1 cellular context compared by ENCODE assay signal in the genomic region with DNA sequence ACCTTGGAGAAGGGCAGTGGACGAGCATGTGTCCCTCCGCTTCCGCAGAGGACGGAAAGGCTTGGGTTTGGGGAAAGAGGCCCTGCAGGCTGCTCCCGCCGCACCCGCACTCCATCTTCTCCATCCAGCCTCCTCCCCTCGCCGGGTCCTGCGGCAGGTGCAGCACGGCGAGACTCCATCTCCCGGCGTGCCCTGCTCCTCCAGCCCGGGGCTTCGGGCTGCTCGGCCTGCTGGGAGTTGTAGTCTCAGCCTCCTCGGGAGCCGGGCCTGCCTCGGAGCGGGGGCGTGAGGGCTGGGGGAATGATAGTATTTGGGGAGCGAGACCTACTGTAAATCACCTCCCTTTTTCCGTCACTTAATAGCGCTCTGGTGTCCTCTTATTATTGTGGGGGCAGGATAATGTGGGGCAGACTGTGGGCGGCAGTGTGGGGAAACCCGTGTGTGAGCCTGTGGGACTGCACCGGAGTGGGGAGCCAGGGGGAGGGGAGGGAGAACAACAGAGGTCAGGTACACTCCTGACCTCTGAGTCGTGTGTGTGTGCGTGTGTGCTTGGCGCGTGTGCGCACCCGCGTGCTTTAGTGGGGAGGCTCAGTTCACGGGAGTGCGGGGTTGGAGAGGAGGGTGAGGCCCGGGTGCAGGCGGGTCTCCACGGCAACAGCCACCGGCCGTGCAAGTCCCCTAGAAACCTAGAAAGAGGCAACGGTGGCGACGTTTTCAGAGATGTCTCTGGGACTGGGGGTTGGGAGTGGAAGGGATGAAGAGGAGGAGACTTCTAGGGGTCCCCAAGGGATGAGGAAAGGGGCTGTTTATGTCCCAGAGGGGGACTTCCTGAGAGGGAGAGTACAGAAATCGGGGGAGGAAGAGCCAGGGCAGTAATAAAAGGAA.
TF ChIP-seq lines count a peak whose summit lies in the region.

No MANE protein-coding gene starts in this region.

TF ChIP-seq in HepG2, 621 proteins besides CTCF, POLR2A, EP300 and RAD21 (continued from another document and continues in another):
- TF ChIP-seq, protein P1, sequence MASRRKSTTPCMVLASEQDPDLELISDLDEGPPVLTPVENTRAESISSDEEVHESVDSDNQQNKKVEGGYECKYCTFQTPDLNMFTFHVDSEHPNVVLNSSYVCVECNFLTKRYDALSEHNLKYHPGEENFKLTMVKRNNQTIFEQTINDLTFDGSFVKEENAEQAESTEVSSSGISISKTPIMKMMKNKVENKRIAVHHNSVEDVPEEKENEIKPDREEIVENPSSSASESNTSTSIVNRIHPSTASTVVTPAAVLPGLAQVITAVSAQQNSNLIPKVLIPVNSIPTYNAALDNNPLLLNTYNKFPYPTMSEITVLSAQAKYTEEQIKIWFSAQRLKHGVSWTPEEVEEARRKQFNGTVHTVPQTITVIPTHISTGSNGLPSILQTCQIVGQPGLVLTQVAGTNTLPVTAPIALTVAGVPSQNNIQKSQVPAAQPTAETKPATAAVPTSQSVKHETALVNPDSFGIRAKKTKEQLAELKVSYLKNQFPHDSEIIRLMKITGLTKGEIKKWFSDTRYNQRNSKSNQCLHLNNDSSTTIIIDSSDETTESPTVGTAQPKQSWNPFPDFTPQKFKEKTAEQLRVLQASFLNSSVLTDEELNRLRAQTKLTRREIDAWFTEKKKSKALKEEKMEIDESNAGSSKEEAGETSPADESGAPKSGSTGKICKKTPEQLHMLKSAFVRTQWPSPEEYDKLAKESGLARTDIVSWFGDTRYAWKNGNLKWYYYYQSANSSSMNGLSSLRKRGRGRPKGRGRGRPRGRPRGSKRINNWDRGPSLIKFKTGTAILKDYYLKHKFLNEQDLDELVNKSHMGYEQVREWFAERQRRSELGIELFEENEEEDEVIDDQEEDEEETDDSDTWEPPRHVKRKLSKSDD (CRISPR knock-in tag; IDR thresholded peaks at IDR 0.05; ENCODE audit: low read depth) = 0 out of 2 replicates have a peak, but pooled peaks have one; percentile 47
- TF ChIP-seq, protein P2, sequence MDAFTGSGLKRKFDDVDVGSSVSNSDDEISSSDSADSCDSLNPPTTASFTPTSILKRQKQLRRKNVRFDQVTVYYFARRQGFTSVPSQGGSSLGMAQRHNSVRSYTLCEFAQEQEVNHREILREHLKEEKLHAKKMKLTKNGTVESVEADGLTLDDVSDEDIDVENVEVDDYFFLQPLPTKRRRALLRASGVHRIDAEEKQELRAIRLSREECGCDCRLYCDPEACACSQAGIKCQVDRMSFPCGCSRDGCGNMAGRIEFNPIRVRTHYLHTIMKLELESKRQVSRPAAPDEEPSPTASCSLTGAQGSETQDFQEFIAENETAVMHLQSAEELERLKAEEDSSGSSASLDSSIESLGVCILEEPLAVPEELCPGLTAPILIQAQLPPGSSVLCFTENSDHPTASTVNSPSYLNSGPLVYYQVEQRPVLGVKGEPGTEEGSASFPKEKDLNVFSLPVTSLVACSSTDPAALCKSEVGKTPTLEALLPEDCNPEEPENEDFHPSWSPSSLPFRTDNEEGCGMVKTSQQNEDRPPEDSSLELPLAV (CRISPR knock-in tag; conservative IDR thresholded peaks at IDR 0.05; ENCODE audit: low read depth) = no peak
- TF ChIP-seq TBP (CRISPR knock-in tag; IDR thresholded peaks at IDR 0.05) (peak; percentile 98), ZSCAN25 (CRISPR knock-in tag; IDR thresholded peaks at IDR 0.05) (peak; percentile 56; the same call in 1 of the 2 replicates), FOXC1 (CRISPR knock-in tag; IDR thresholded peaks at IDR 0.05; ENCODE audit: borderline replicate concordance) (no peak), NFYC (CRISPR knock-in tag; IDR thresholded peaks at IDR 0.05) (no peak; the same call in 1 of the 2 replicates), AGO1 (IDR thresholded peaks at IDR 0.05; ENCODE audit: low read depth, low read length, poor library complexity, severe bottlenecking) (no peak), SPEN (CRISPR knock-in tag; IDR thresholded peaks at IDR 0.05; ENCODE audit: low read depth) (peak; percentile 89), ZNF891 (CRISPR knock-in tag; IDR thresholded peaks at IDR 0.05) (0 out of 2 replicates have a peak, but pooled peaks have one; percentile 65), ZNF496 (CRISPR knock-in tag; IDR thresholded peaks at IDR 0.05; ENCODE audit: insufficient replicate concordance) (no peak), REL (CRISPR knock-in tag; conservative IDR thresholded peaks at IDR 0.05) (no peak), FOSL2 (CRISPR knock-in tag; IDR thresholded peaks at IDR 0.05) (peak; percentile 25; the same call in 1 of the 2 replicates), ASH2L (IDR thresholded peaks at IDR 0.05; ENCODE audit: insufficient read length, low read depth, low read length) (peak; percentile 39), ZSCAN9 (CRISPR knock-in tag; IDR thresholded peaks at IDR 0.05; ENCODE audit: borderline replicate concordance) (peak; percentile 14; the same call in 1 of the 2 replicates), NR2C2 (CRISPR knock-in tag; IDR thresholded peaks at IDR 0.05; ENCODE audit: borderline replicate concordance) (peak; percentile 93), CCAR2 (optimal IDR thresholded peaks at IDR 0.05; ENCODE audit: low read depth, low read length) (no peak)
- TF ChIP-seq, protein P3, sequence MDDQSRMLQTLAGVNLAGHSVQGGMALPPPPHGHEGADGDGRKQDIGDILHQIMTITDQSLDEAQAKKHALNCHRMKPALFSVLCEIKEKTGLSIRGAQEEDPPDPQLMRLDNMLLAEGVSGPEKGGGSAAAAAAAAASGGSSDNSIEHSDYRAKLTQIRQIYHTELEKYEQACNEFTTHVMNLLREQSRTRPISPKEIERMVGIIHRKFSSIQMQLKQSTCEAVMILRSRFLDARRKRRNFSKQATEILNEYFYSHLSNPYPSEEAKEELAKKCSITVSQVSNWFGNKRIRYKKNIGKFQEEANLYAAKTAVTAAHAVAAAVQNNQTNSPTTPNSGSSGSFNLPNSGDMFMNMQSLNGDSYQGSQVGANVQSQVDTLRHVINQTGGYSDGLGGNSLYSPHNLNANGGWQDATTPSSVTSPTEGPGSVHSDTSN (CRISPR knock-in tag; IDR thresholded peaks at IDR 0.05; ENCODE audit: borderline replicate concordance) = no peak
- TF ChIP-seq, protein P4, sequence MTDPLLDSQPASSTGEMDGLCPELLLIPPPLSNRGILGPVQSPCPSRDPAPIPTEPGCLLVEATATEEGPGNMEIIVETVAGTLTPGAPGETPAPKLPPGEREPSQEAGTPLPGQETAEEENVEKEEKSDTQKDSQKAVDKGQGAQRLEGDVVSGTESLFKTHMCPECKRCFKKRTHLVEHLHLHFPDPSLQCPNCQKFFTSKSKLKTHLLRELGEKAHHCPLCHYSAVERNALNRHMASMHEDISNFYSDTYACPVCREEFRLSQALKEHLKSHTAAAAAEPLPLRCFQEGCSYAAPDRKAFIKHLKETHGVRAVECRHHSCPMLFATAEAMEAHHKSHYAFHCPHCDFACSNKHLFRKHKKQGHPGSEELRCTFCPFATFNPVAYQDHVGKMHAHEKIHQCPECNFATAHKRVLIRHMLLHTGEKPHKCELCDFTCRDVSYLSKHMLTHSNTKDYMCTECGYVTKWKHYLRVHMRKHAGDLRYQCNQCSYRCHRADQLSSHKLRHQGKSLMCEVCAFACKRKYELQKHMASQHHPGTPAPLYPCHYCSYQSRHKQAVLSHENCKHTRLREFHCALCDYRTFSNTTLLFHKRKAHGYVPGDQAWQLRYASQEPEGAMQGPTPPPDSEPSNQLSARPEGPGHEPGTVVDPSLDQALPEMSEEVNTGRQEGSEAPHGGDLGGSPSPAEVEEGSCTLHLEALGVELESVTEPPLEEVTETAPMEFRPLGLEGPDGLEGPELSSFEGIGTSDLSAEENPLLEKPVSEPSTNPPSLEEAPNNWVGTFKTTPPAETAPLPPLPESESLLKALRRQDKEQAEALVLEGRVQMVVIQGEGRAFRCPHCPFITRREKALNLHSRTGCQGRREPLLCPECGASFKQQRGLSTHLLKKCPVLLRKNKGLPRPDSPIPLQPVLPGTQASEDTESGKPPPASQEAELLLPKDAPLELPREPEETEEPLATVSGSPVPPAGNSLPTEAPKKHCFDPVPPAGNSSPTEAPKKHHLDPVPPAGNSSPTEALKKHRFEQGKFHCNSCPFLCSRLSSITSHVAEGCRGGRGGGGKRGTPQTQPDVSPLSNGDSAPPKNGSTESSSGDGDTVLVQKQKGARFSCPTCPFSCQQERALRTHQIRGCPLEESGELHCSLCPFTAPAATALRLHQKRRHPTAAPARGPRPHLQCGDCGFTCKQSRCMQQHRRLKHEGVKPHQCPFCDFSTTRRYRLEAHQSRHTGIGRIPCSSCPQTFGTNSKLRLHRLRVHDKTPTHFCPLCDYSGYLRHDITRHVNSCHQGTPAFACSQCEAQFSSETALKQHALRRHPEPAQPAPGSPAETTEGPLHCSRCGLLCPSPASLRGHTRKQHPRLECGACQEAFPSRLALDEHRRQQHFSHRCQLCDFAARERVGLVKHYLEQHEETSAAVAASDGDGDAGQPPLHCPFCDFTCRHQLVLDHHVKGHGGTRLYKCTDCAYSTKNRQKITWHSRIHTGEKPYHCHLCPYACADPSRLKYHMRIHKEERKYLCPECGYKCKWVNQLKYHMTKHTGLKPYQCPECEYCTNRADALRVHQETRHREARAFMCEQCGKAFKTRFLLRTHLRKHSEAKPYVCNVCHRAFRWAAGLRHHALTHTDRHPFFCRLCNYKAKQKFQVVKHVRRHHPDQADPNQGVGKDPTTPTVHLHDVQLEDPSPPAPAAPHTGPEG (CRISPR knock-in tag; IDR thresholded peaks at IDR 0.05) = no peak
- TF ChIP-seq, protein P5, sequence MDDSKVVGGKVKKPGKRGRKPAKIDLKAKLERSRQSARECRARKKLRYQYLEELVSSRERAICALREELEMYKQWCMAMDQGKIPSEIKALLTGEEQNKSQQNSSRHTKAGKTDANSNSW (CRISPR knock-in tag; IDR thresholded peaks at IDR 0.05; ENCODE audit: borderline replicate concordance) = peak; percentile 43; the same call in 1 of the 2 replicates
- TF ChIP-seq, protein P6, sequence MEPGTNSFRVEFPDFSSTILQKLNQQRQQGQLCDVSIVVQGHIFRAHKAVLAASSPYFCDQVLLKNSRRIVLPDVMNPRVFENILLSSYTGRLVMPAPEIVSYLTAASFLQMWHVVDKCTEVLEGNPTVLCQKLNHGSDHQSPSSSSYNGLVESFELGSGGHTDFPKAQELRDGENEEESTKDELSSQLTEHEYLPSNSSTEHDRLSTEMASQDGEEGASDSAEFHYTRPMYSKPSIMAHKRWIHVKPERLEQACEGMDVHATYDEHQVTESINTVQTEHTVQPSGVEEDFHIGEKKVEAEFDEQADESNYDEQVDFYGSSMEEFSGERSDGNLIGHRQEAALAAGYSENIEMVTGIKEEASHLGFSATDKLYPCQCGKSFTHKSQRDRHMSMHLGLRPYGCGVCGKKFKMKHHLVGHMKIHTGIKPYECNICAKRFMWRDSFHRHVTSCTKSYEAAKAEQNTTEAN (CRISPR knock-in tag; conservative IDR thresholded peaks at IDR 0.05) = no peak
- TF ChIP-seq, protein P7, sequence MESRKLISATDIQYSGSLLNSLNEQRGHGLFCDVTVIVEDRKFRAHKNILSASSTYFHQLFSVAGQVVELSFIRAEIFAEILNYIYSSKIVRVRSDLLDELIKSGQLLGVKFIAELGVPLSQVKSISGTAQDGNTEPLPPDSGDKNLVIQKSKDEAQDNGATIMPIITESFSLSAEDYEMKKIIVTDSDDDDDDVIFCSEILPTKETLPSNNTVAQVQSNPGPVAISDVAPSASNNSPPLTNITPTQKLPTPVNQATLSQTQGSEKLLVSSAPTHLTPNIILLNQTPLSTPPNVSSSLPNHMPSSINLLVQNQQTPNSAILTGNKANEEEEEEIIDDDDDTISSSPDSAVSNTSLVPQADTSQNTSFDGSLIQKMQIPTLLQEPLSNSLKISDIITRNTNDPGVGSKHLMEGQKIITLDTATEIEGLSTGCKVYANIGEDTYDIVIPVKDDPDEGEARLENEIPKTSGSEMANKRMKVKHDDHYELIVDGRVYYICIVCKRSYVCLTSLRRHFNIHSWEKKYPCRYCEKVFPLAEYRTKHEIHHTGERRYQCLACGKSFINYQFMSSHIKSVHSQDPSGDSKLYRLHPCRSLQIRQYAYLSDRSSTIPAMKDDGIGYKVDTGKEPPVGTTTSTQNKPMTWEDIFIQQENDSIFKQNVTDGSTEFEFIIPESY (CRISPR knock-in tag; IDR thresholded peaks at IDR 0.05) = peak; percentile 78; the same call in 1 of the 2 replicates
- TF ChIP-seq, protein P8, sequence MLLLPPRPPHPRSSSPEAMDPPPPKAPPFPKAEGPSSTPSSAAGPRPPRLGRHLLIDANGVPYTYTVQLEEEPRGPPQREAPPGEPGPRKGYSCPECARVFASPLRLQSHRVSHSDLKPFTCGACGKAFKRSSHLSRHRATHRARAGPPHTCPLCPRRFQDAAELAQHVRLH (CRISPR knock-in tag; IDR thresholded peaks at IDR 0.05; ENCODE audit: borderline replicate concordance, low read depth) = peak; percentile 29
- TF ChIP-seq, protein P9, sequence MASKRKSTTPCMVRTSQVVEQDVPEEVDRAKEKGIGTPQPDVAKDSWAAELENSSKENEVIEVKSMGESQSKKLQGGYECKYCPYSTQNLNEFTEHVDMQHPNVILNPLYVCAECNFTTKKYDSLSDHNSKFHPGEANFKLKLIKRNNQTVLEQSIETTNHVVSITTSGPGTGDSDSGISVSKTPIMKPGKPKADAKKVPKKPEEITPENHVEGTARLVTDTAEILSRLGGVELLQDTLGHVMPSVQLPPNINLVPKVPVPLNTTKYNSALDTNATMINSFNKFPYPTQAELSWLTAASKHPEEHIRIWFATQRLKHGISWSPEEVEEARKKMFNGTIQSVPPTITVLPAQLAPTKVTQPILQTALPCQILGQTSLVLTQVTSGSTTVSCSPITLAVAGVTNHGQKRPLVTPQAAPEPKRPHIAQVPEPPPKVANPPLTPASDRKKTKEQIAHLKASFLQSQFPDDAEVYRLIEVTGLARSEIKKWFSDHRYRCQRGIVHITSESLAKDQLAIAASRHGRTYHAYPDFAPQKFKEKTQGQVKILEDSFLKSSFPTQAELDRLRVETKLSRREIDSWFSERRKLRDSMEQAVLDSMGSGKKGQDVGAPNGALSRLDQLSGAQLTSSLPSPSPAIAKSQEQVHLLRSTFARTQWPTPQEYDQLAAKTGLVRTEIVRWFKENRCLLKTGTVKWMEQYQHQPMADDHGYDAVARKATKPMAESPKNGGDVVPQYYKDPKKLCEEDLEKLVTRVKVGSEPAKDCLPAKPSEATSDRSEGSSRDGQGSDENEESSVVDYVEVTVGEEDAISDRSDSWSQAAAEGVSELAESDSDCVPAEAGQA (IDR thresholded peaks at IDR 0.05; ENCODE audit: low read depth) = peak; percentile 24; the same call in 1 of the 2 replicates
- TF ChIP-seq, protein P9 (CRISPR knock-in tag; IDR thresholded peaks at IDR 0.05; ENCODE audit: borderline replicate concordance) = no peak
